10 cellular contexts compared by ENCODE assay signal in genomic region chr4:168304744-168305459, GRCh38. TPM values are rescaled to one million over a fixed set of nuclear protein-coding genes. Genes with fewer than 3 reads are reported as not detected.
DNase-seq lines count a peak whose midpoint lies in the region; ATAC-seq and TF ChIP-seq lines count a peak whose summit lies in the region.
"Had no signal": no experiment of that assay in that cellular context is flagged by ENCODE, and none has a peak within 500 bp of the region (broad histone marks: within the 10 kb centered on the region; RNA-seq: fewer than 3 reads in every experiment).

No MANE protein-coding gene starts in this region.

- no peak overlapping the region for H3K4me3 Mint-ChIP-seq in type B pancreatic cell
- H3K4me3 Mint-ChIP-seq: activated CD8-positive, alpha-beta T cell treated with anti-CD3 and anti-CD28 coated beads, Interleukin-2, amount 10 ng/mL, durations not matched to agents 7 days and 5 days; IgD-negative memory B cell had no signal

- H3K4me3 ChIP-seq in BJ (ENCODE audit: low read depth, low read length), result no peak overlapping the region
- no peak overlapping the region for H3K4me3 ChIP-seq in SJCRH30

- peaks cover 12% of the 10 kb centered on the region for H3K4me1 ChIP-seq in foreskin keratinocyte
- H3K4me1 ChIP-seq in SJCRH30, result no peaks in the 10 kb centered on the region

- peak; percentile 44 for DNase-seq in BJ (ENCODE audit: low read depth)
- peak; percentile 2 for DNase-seq in HT-29 (ENCODE audit: low spot score)
- peak; percentile 79 for DNase-seq in RKO (ENCODE audit: low spot score)
- DNase-seq in foreskin keratinocyte, result peak; percentile 91 to 96
- no peak for DNase-seq in type B pancreatic cell (ENCODE audit: extremely low spot score, unreplicated experiment)
- DNase-seq in OCI-M1 (lab: John Stamatoyannopoulos, UW), result no peak
- DNase-seq in SJCRH30, result no peak
- DNase-seq: activated CD8-positive, alpha-beta T cell treated with anti-CD3 and anti-CD28 coated beads, Interleukin-2, amount 10 ng/mL, durations not matched to agents 7 days and 5 days had no signal

- POLR2A ChIA-PET in BJ (lab: Charles Lee), result no interaction called here

- H3K27ac Mint-ChIP-seq in type B pancreatic cell, result no peak overlapping the region
- H3K27ac Mint-ChIP-seq: activated CD8-positive, alpha-beta T cell treated with anti-CD3 and anti-CD28 coated beads, Interleukin-2, amount 10 ng/mL, durations not matched to agents 7 days and 5 days; IgD-negative memory B cell had no signal

- CTCF ChIA-PET in BJ (lab: Yijun Ruan, JAX), result interaction anchor here (1.3 to 2.1 kb wide), 2 partner anchors 13 to 34 kb away, joined by 3 to 10 read pairs; partner anchors contain the start of gene DDX60

- H3K9me3 ChIP-seq in SJCRH30 (replicated peaks), result no peaks in the 10 kb centered on the region

- H3K27ac ChIP-seq in foreskin keratinocyte, result peak overlapping the region; percentile 10
- no peak overlapping the region for H3K27ac ChIP-seq in SJCRH30

- peaks cover 6% of the 10 kb centered on the region for H3K36me3 Mint-ChIP-seq in type B pancreatic cell

- no peaks in the 10 kb centered on the region for H3K27me3 Mint-ChIP-seq in type B pancreatic cell
- H3K27me3 Mint-ChIP-seq: IgD-negative memory B cell had no signal

- H3K9me3 Mint-ChIP-seq in type B pancreatic cell, result no peaks in the 10 kb centered on the region
- H3K9me3 Mint-ChIP-seq: IgD-negative memory B cell had no signal

- H3K4me1 Mint-ChIP-seq in type B pancreatic cell (ENCODE audit: unreplicated experiment), result no peaks in the 10 kb centered on the region
- H3K4me1 Mint-ChIP-seq: IgD-negative memory B cell had no signal

- no peaks in the 10 kb centered on the region for H3K27me3 ChIP-seq in BJ (ENCODE audit: control insufficient read depth, insufficient read depth, low read length)
- no peaks in the 10 kb centered on the region for H3K27me3 ChIP-seq in foreskin keratinocyte
- no peaks in the 10 kb centered on the region for H3K27me3 ChIP-seq in SJCRH30

- peak; percentile 98 for ATAC-seq in foreskin keratinocyte
- no peak for ATAC-seq in HG02973 (IDR thresholded peaks at IDR 0.05; ENCODE audit: unreplicated experiment)
- ATAC-seq: activated CD8-positive, alpha-beta T cell treated with anti-CD3 and anti-CD28 coated beads, Interleukin-2, amount 10 ng/mL, durations not matched to agents 7 days and 5 days had no signal

- TF ChIP-seq CTCF in BJ (IDR thresholded peaks at IDR 0.05; ENCODE audit: insufficient read depth, low read depth, low read length) (no peak), foreskin keratinocyte (conservative IDR thresholded peaks at IDR 0.05) (no peak), type B pancreatic cell (conservative IDR thresholded peaks at IDR 0.05) (no peak)

- H3K36me3 ChIP-seq in BJ (ENCODE audit: control insufficient read depth, insufficient read depth, low read length) (no peaks in the 10 kb centered on the region), SJCRH30 (no peaks in the 10 kb centered on the region)

RNA-seq across cellular contexts. Expression of gene DDX60, which starts 13.7 kb away (rescaled TPM):
- polyA plus RNA-seq in BJ (2011; rRNA removed) (2.7 and 9.1 TPM in 2 replicates), foreskin keratinocyte (17.5 and 18.1 TPM in 2 replicates)
- 4.9 and 5.5 TPM in 2 replicates for polyA minus RNA-seq in BJ (2011; rRNA and poly(A)+ RNA removed)
- 0.89 and 3.6 TPM in 2 replicates for total RNA-seq in HT-29 (2014; rRNA removed; shearing (Covaris generic))
- total RNA-seq in foreskin keratinocyte (53.5 and 70.2 TPM in 2 replicates), type B pancreatic cell (ENCODE audit: low replicate concordance) (8.7 and 9.3 TPM in 2 replicates)
- total RNA-seq in SJCRH30 (2014; rRNA removed; shearing (Covaris generic)), result 1.6 and 2.2 TPM in 2 replicates

Comparison
In these comparisons a context has a peak if more than half of its experiments do, and no peak if none do; other contexts are left out.
1. DNase-seq: peak in BJ (single experiment), HT-29 (single experiment), RKO (single experiment) and foreskin keratinocyte (2 of 2); none in type B pancreatic cell (single experiment), OCI-M1 (single experiment) and SJCRH30 (0 of 2).